ENCODE assay signal across 16 cellular contexts in genomic region chr17:35895602-35896001, GRCh38. TPM values are rescaled to one million over a fixed set of nuclear protein-coding genes. Genes with fewer than 3 reads are reported as not detected.
A peak's percentile ranks its signal among the peaks of the same experiment; 100 is the strongest.
DNase-seq lines count a peak whose midpoint lies in the region; ATAC-seq, FAIRE-seq and TF ChIP-seq lines count a peak whose summit lies in the region.
"Had no signal": no experiment of that assay in that cellular context is flagged by ENCODE, and none has a peak within 500 bp of the region (broad histone marks: within the 10 kb centered on the region; RNA-seq: fewer than 3 reads in every experiment).

No MANE protein-coding gene starts in this region.

- no peak for DNase-seq in activated CD4-positive, alpha-beta T cell treated with anti-CD3 and anti-CD28 coated beads, Interleukin-2, amount 10 ng/mL, durations not matched to agents 7 days and 5 days
- DNase-seq in activated CD4-positive, alpha-beta T cell treated with anti-CD3 and anti-CD28 coated beads, Interleukin-2, amount 50 U/mL, for 48 hours: no peak
- DNase-seq in NCI-H226 (peak; percentile 25), cardiac fibroblast (ENCODE audit: low read depth in 2 of 2) (peak; percentile 83 to 90), RCC 7860 (ENCODE audit: low spot score) (no peak), Right ventricle myocardium inferior (ENCODE audit: missing footprints) (no peak), GOT3 (lab: John Stamatoyannopoulos, UW) (no peak)
- peak in 1 of 2 donors; percentile 68 for DNase-seq in stimulated activated effector memory CD8-positive, alpha-beta T cell treated with anti-CD3 and anti-CD28 coated beads, Interleukin-12 subunit alpha, Interleukin-12 subunit beta, amount 100 ng/mL, for 72 hours (ENCODE audit: low spot score in 2 of 2)
- DNase-seq: activated B cell treated with CpG ODN at 0.5 μM for 24 hours, endodermal cell had no signal

- peaks cover 74% of the 10 kb centered on the region for H3K4me1 Mint-ChIP-seq in activated CD4-positive, alpha-beta T cell treated with anti-CD3 and anti-CD28 coated beads, Interleukin-2, amount 10 ng/mL, durations not matched to agents 7 days and 5 days
- H3K4me1 Mint-ChIP-seq in stimulated activated effector memory CD8-positive, alpha-beta T cell treated with anti-CD3 and anti-CD28 coated beads, Interleukin-12 subunit alpha, Interleukin-12 subunit beta, amount 100 ng/mL, for 72 hours: peaks cover 84% of the 10 kb centered on the region

- no peak for FAIRE-seq in RCC 7860 (lab: Jason Lieb, UNC)

- H3K36me3 Mint-ChIP-seq in activated CD4-positive, alpha-beta T cell treated with anti-CD3 and anti-CD28 coated beads, Interleukin-2, amount 10 ng/mL, durations not matched to agents 7 days and 5 days (ENCODE audit: low read depth): peaks cover 3% of the 10 kb centered on the region
- H3K36me3 Mint-ChIP-seq in stimulated activated effector memory CD8-positive, alpha-beta T cell treated with anti-CD3 and anti-CD28 coated beads, Interleukin-12 subunit alpha, Interleukin-12 subunit beta, amount 100 ng/mL, for 72 hours: peaks cover 17% of the 10 kb centered on the region
- H3K36me3 Mint-ChIP-seq: memory B cell had no signal

- TF ChIP-seq CTCF in cardiac fibroblast (IDR thresholded peaks at IDR 0.05; ENCODE audit: low read depth, low read length): no peak

- CTCF ChIA-PET in activated CD4-positive, alpha-beta T cell treated with anti-CD3 and anti-CD28 coated beads, Interleukin-2, amount 10 ng/mL, durations not matched to agents 7 days and 5 days (lab: Charles Lee): interaction anchor here (0.8 to 1.9 kb wide), 9 partner anchors 8 to 40 kb away, joined by 3 to 6 read pairs (median 3); partner anchors contain the start of genes CCL5 and RDM1

- H3K27me3 Mint-ChIP-seq in activated CD4-positive, alpha-beta T cell treated with anti-CD3 and anti-CD28 coated beads, Interleukin-2, amount 10 ng/mL, durations not matched to agents 7 days and 5 days: no peaks in the 10 kb centered on the region

- no peak overlapping the region for H3K4me3 Mint-ChIP-seq in activated CD4-positive, alpha-beta T cell treated with anti-CD3 and anti-CD28 coated beads, Interleukin-2, amount 10 ng/mL, durations not matched to agents 7 days and 5 days
- H3K4me3 Mint-ChIP-seq in stimulated activated effector memory CD8-positive, alpha-beta T cell treated with anti-CD3 and anti-CD28 coated beads, Interleukin-12 subunit alpha, Interleukin-12 subunit beta, amount 100 ng/mL, for 72 hours: peak overlapping the region; percentile 60
- H3K4me3 Mint-ChIP-seq: activated B cell treated with CpG ODN at 0.5 μM for 24 hours, endodermal cell, memory B cell had no signal

- peak overlapping the region; percentile 74 for H3K27ac Mint-ChIP-seq in activated CD4-positive, alpha-beta T cell treated with anti-CD3 and anti-CD28 coated beads, Interleukin-2, amount 10 ng/mL, durations not matched to agents 7 days and 5 days
- peak overlapping the region; percentile 91 for H3K27ac Mint-ChIP-seq in stimulated activated effector memory CD8-positive, alpha-beta T cell treated with anti-CD3 and anti-CD28 coated beads, Interleukin-12 subunit alpha, Interleukin-12 subunit beta, amount 100 ng/mL, for 72 hours
- H3K27ac Mint-ChIP-seq: activated B cell treated with CpG ODN at 0.5 μM for 24 hours, endodermal cell, memory B cell had no signal

- H3K9me3 Mint-ChIP-seq in activated CD4-positive, alpha-beta T cell treated with anti-CD3 and anti-CD28 coated beads, Interleukin-2, amount 10 ng/mL, durations not matched to agents 7 days and 5 days: peaks cover 4% of the 10 kb centered on the region
- no peaks in the 10 kb centered on the region for H3K9me3 Mint-ChIP-seq in stimulated activated effector memory CD8-positive, alpha-beta T cell treated with anti-CD3 and anti-CD28 coated beads, Interleukin-12 subunit alpha, Interleukin-12 subunit beta, amount 100 ng/mL, for 72 hours
- H3K9me3 Mint-ChIP-seq: activated B cell treated with CpG ODN at 0.5 μM for 24 hours, endodermal cell, memory B cell had no signal

- POLR2A ChIA-PET in activated CD4-positive, alpha-beta T cell treated with anti-CD3 and anti-CD28 coated beads, Interleukin-2, amount 10 ng/mL, durations not matched to agents 7 days and 5 days (lab: Charles Lee): no interaction called here

- ATAC-seq in stimulated activated effector memory CD8-positive, alpha-beta T cell treated with anti-CD3 and anti-CD28 coated beads, Interleukin-12 subunit alpha, Interleukin-12 subunit beta, amount 100 ng/mL, for 72 hours: peak; percentile 4
- no peak for ATAC-seq in Right ventricle myocardium inferior
- ATAC-seq: body of pancreas, gastroesophageal sphincter, SK-N-SH treated with all-trans-retinoic acid at 6 μM for 48 hours had no signal

- no peak overlapping the region for H3K4me3 ChIP-seq in cardiac fibroblast (replicated peaks in 1 of 2; ENCODE audit: low read depth in 2 of 2, low read length in 2 of 2)
- H3K4me3 ChIP-seq: body of pancreas, gastroesophageal sphincter had no signal

- intact Hi-C loops in Right ventricle myocardium inferior (cut with DNase I): no loop called here

RNA-seq across cellular contexts. Expression of gene CCL5, which starts 15.4 kb away (rescaled TPM):
- total RNA-seq in activated CD4-positive, alpha-beta T cell treated with anti-CD3 and anti-CD28 coated beads, Interleukin-2, amount 10 ng/mL, durations not matched to agents 7 days and 5 days: 10 to 100 TPM; 68.7 to 81.3 TPM
- total RNA-seq in Right ventricle myocardium inferior: 1.7 TPM
- total RNA-seq: endodermal cell, MCF 10A, temporal lobe had no signal

RNA-seq across cellular contexts. Expression of gene HEATR9, which starts 26.9 kb away (rescaled TPM):
- total RNA-seq in activated CD4-positive, alpha-beta T cell treated with anti-CD3 and anti-CD28 coated beads, Interleukin-2, amount 10 ng/mL, durations not matched to agents 7 days and 5 days: under 1 TPM; 0.17 to 0.27 TPM
- total RNA-seq in Right ventricle myocardium inferior: not detected
- total RNA-seq: activated B cell treated with CpG ODN at 0.5 μM for 24 hours, body of pancreas, endodermal cell, MCF 10A, temporal lobe had no signal

RNA-seq across cellular contexts. Expression of gene RDM1, which starts 35.0 kb away (rescaled TPM):
- 1 to 10 TPM; 7.0 to 7.9 TPM for total RNA-seq in activated CD4-positive, alpha-beta T cell treated with anti-CD3 and anti-CD28 coated beads, Interleukin-2, amount 10 ng/mL, durations not matched to agents 7 days and 5 days
- total RNA-seq in Right ventricle myocardium inferior: not detected
- total RNA-seq: activated B cell treated with CpG ODN at 0.5 μM for 24 hours, body of pancreas had no signal

RNA-seq across cellular contexts. Expression of gene LYZL6, which starts 47.9 kb away (rescaled TPM):
- total RNA-seq in activated CD4-positive, alpha-beta T cell treated with anti-CD3 and anti-CD28 coated beads, Interleukin-2, amount 10 ng/mL, durations not matched to agents 7 days and 5 days: not detected
- not detected for total RNA-seq in Right ventricle myocardium inferior
- total RNA-seq: activated B cell treated with CpG ODN at 0.5 μM for 24 hours, body of pancreas, endodermal cell, gastroesophageal sphincter, MCF 10A, temporal lobe had no signal

Comparison
In these comparisons a context has a peak if more than half of its experiments do, and no peak if none do; other contexts are left out.
1. DNase-seq: peak in NCI-H226 (single experiment) and cardiac fibroblast (2 of 2); none in activated CD4-positive, alpha-beta T cell treated with anti-CD3 and anti-CD28 coated beads, Interleukin-2, amount 10 ng/mL, durations not matched to agents 7 days and 5 days (single experiment), activated CD4-positive, alpha-beta T cell treated with anti-CD3 and anti-CD28 coated beads, Interleukin-2, amount 50 U/mL, for 48 hours (0 of 2), RCC 7860 (single experiment), Right ventricle myocardium inferior (single experiment) and GOT3 (single experiment).
2. RNA of gene CCL5, which starts 15.4 kb away (total RNA-seq): 68.7 to 81.3 TPM in activated CD4-positive, alpha-beta T cell treated with anti-CD3 and anti-CD28 coated beads, Interleukin-2, amount 10 ng/mL, durations not matched to agents 7 days and 5 days; 1.7 TPM in Right ventricle myocardium inferior (single experiment); every median in the first group is over 10 times any median in the second.